Comparison of ENCODE assay signal across 8 cellular contexts in genomic region chr18:79395308-79395640, GRCh38. TPM values are rescaled to one million over a fixed set of nuclear protein-coding genes. Genes with fewer than 3 reads are reported as not detected.
DNase-seq lines count a peak whose midpoint lies in the region; ATAC-seq and TF ChIP-seq lines count a peak whose summit lies in the region.

No MANE protein-coding gene starts in this region.

- peaks cover 44% of the 10 kb centered on the region for H3K4me1 Mint-ChIP-seq in activated naive CD4-positive, alpha-beta T cell treated with anti-CD3 and anti-CD28 coated beads, Interleukin-2, amount 10 ng/mL, durations not matched to agents 7 days and 5 days
- H3K4me1 Mint-ChIP-seq in activated naive CD8-positive, alpha-beta T cell (ENCODE audit: low read depth): peaks cover 31% of the 10 kb centered on the region
- peaks cover 30 to 36% (median 35%) of the 10 kb centered on the region in 3 donors for H3K4me1 Mint-ChIP-seq in naive B cell

- peak overlapping the region; percentile 87 to 95 (median 88) for H3K27ac ChIP-seq in transverse colon

- H3K9me3 ChIP-seq in transverse colon: no peaks in the 10 kb centered on the region

- intact Hi-C loops in transverse colon (cut with DNase I; ENCODE audit: low total_unique reads): loop anchor here (5.0 kb wide), 1 partner anchor 112 kb away; no protein-coding TSS in a partner anchor

- in situ Hi-C loops in transverse colon (cut with MboI; ENCODE audit: low pct_ligation_motif_present in 1 of 4, low pct_unique_long_range_greater_than_20kb in 1 of 4, low sequenced_read_pairs in 3 of 4): loop anchor here in 1 of 4 donors (25.0 kb wide), 2 partner anchors 117 to 242 kb away; no protein-coding TSS in a partner anchor

- no peaks in the 10 kb centered on the region for H3K36me3 ChIP-seq in transverse colon

- CTCF ChIA-PET in activated naive CD4-positive, alpha-beta T cell treated with anti-CD3 and anti-CD28 coated beads, Interleukin-2, amount 10 ng/mL, durations not matched to agents 7 days and 5 days (lab: Charles Lee): interaction anchor here (1.8 to 4.9 kb wide), 3 partner anchors 15 to 135 kb away, joined by 6 to 37 read pairs (median 22); no protein-coding TSS in a partner anchor

- no peak overlapping the region for H3K27ac Mint-ChIP-seq in activated naive CD4-positive, alpha-beta T cell treated with anti-CD3 and anti-CD28 coated beads, Interleukin-2, amount 10 ng/mL, durations not matched to agents 7 days and 5 days
- peak overlapping the region; percentile 81 for H3K27ac Mint-ChIP-seq in activated naive CD8-positive, alpha-beta T cell
- peak overlapping the region in 2 of 6 donors; percentile 88 to 97 for H3K27ac Mint-ChIP-seq in naive B cell

- TF ChIP-seq POLR2A in transverse colon (IDR thresholded peaks at IDR 0.05): no peak

- peaks cover 92% of the 10 kb centered on the region for H3K27me3 ChIP-seq in transverse colon

- TF ChIP-seq CTCF in transverse colon (IDR thresholded peaks at IDR 0.05): no peak

- H3K27me3 Mint-ChIP-seq in activated naive CD4-positive, alpha-beta T cell treated with anti-CD3 and anti-CD28 coated beads, Interleukin-2, amount 10 ng/mL, durations not matched to agents 7 days and 5 days: peaks cover 52% of the 10 kb centered on the region
- no peaks in the 10 kb centered on the region for H3K27me3 Mint-ChIP-seq in activated naive CD8-positive, alpha-beta T cell
- H3K27me3 Mint-ChIP-seq in naive B cell: no peaks in the 10 kb centered on the region

- peaks cover 3% of the 10 kb centered on the region for H3K36me3 Mint-ChIP-seq in activated naive CD4-positive, alpha-beta T cell treated with anti-CD3 and anti-CD28 coated beads, Interleukin-2, amount 10 ng/mL, durations not matched to agents 7 days and 5 days
- H3K36me3 Mint-ChIP-seq in activated naive CD8-positive, alpha-beta T cell: peaks cover 3% of the 10 kb centered on the region
- H3K36me3 Mint-ChIP-seq in naive B cell: no peaks in the 10 kb centered on the region

- DNase-seq in activated naive CD4-positive, alpha-beta T cell treated with anti-CD3 and anti-CD28 coated beads, Interleukin-2, amount 10 ng/mL, durations not matched to agents 7 days and 5 days: no peak
- no peak for DNase-seq in activated naive CD4-positive, alpha-beta T cell treated with Interleukin-2 at 50 U/mL for 16 hours
- DNase-seq in naive B cell: no peak
- no peak for DNase-seq in transverse colon
- DNase-seq in OCI-M1 (lab: John Stamatoyannopoulos, UW): no peak

- peak overlapping the region in 3 of 4 donors; percentile 36 to 60 (median 47) for H3K4me3 ChIP-seq in transverse colon

- peak overlapping the region; percentile 72 for H3K4me3 Mint-ChIP-seq in activated naive CD4-positive, alpha-beta T cell treated with anti-CD3 and anti-CD28 coated beads, Interleukin-2, amount 10 ng/mL, durations not matched to agents 7 days and 5 days
- peak overlapping the region; percentile 87 for H3K4me3 Mint-ChIP-seq in activated naive CD8-positive, alpha-beta T cell
- H3K4me3 Mint-ChIP-seq in naive B cell: peak overlapping the region; percentile 79 to 95 (median 92)

- ATAC-seq in naive B cell (ENCODE audit: low read depth in 2 of 2): no peak
- ATAC-seq in GM21423 (IDR thresholded peaks at IDR 0.05; ENCODE audit: unreplicated experiment): no peak
- ATAC-seq in GM21528 (IDR thresholded peaks at IDR 0.05; ENCODE audit: low FRiP score, unreplicated experiment): no peak

- peaks cover 22 to 55% (median 43%) of the 10 kb centered on the region in 4 donors for H3K4me1 ChIP-seq in transverse colon

- WGBS in transverse colon (ENCODE audit: low coverage in 1 of 2), 2 donors: 1% methylated on average over 20 of the region's 34 CpGs; no CpG with 5 or more reads in 1 of the 2 donors

- TF ChIP-seq EP300 in transverse colon (IDR thresholded peaks at IDR 0.05; ENCODE audit: low read depth): no peak

- no peaks in the 10 kb centered on the region for H3K9me3 Mint-ChIP-seq in activated naive CD4-positive, alpha-beta T cell treated with anti-CD3 and anti-CD28 coated beads, Interleukin-2, amount 10 ng/mL, durations not matched to agents 7 days and 5 days
- H3K9me3 Mint-ChIP-seq in activated naive CD8-positive, alpha-beta T cell (ENCODE audit: low read depth): no peaks in the 10 kb centered on the region
- H3K9me3 Mint-ChIP-seq in naive B cell: no peaks in the 10 kb centered on the region

RNA-seq across cellular contexts. Expression of gene NFATC1, which starts 0.5 kb away (rescaled TPM):
- 10 to 100 TPM; 35.7 to 77.8 (median 51.1) TPM for polyA plus RNA-seq in naive B cell (ENCODE audit: low read depth in 6 of 6)
- 10 to 100 TPM in 3 of 4 donors, 1 to 10 TPM in 1; 5.3 to 19.1 (median 11.8) TPM for total RNA-seq in transverse colon
